21 cellular contexts compared by ENCODE assay signal in genomic region chr6:38187285-38187684, GRCh38.
DNase-seq lines count a peak whose midpoint lies in the region; ATAC-seq and TF ChIP-seq lines count a peak whose summit lies in the region.
"Had no signal": no experiment of that assay in that cellular context is flagged by ENCODE, and none has a peak within 500 bp of the region (broad histone marks: within the 10 kb centered on the region; RNA-seq: fewer than 3 reads in every experiment).

No MANE protein-coding gene starts in this region.

- DNase-seq in NCI-H82 (lab: John Stamatoyannopoulos, UW), result peak; percentile 33
- DNase-seq in NCI-H82 treated with DMSO at 0.1 percent for 48 hours (lab: John Stamatoyannopoulos, UW; ENCODE audit: unreplicated experiment), result no peak
- peak; percentile 7 for DNase-seq in stimulated activated CD8-positive, alpha-beta memory T cell treated with anti-CD3 and anti-CD28 coated beads, Interleukin-4, amount 100 ng/mL, for 48 hours
- DNase-seq: activated CD4-positive, alpha-beta memory T cell treated with anti-CD3 and anti-CD28 coated beads for 36 hours; activated T-cell treated with anti-CD3 and anti-CD28 coated beads, Interleukin-2, amount 50 U/mL, for 72 hours; dermis blood vessel endothelial cell; DMS 273 treated with DMSO at 0.1 percent for 48 hours; MG63; naive B cell; NCI-H146; NCI-H446 treated with DMSO at 0.1 percent for 48 hours; T-helper 1 cell; testis had no signal

- no peak for TF ChIP-seq POLR2A in gastroesophageal sphincter (IDR thresholded peaks at IDR 0.05)

- no peak for TF ChIP-seq EP300 in gastroesophageal sphincter (IDR thresholded peaks at IDR 0.05)

- H3K27ac Mint-ChIP-seq in activated T-helper 17 cell treated with anti-CD3 and anti-CD28 coated beads, Interleukin-2, amount 50 U/mL, for 72 hours, result peak overlapping the region; percentile 41
- H3K27ac Mint-ChIP-seq: activated CD4-positive, alpha-beta memory T cell treated with anti-CD3 and anti-CD28 coated beads for 36 hours; activated T-cell treated with anti-CD3 and anti-CD28 coated beads, Interleukin-2, amount 50 U/mL, for 72 hours had no signal

- WGBS in gastroesophageal sphincter (ENCODE audit: low coverage in 1 of 2), 2 donors, result 61 to 73% methylated on average over 6 to 8 of the region's 9 CpGs

- H3K36me3 ChIP-seq in iPS-18a (ENCODE audit: control insufficient read depth, low read depth, low read length), result no peaks in the 10 kb centered on the region
- peaks cover 0 to 3% of the 10 kb centered on the region in 2 donors for H3K36me3 ChIP-seq in gastroesophageal sphincter
- H3K36me3 ChIP-seq: MG63 had no signal

- H3K4me3 Mint-ChIP-seq in activated T-helper 17 cell treated with anti-CD3 and anti-CD28 coated beads, Interleukin-2, amount 50 U/mL, for 72 hours, result no peak overlapping the region
- H3K4me3 Mint-ChIP-seq: activated CD4-positive, alpha-beta memory T cell treated with anti-CD3 and anti-CD28 coated beads for 36 hours; activated T-cell treated with anti-CD3 and anti-CD28 coated beads, Interleukin-2, amount 50 U/mL, for 72 hours; naive B cell had no signal

- no peak overlapping the region for H3K4me3 ChIP-seq in iPS-18a (ENCODE audit: low read length)
- no peak overlapping the region for H3K4me3 ChIP-seq in gastroesophageal sphincter
- H3K4me3 ChIP-seq: BLaER1 treated with 17β-estradiol and CSF1 and Interleukin-3, amounts not matched to agents 10 nM and 100 nM; lung; MG63; testis had no signal

- H3K27me3 ChIP-seq in iPS-18a (ENCODE audit: control insufficient read depth, insufficient read depth, low read length) (no peaks in the 10 kb centered on the region), gastroesophageal sphincter (no peaks in the 10 kb centered on the region)
- H3K27me3 ChIP-seq: BLaER1 treated with 17β-estradiol and CSF1 and Interleukin-3, amounts not matched to agents 10 nM and 100 nM; MG63; testis had no signal

- no peak for ATAC-seq in activated T-helper 17 cell treated with anti-CD3 and anti-CD28 coated beads, Interleukin-2, amount 50 U/mL, for 72 hours (replicated peaks)
- no peak for ATAC-seq in HG02642 (IDR thresholded peaks at IDR 0.05; ENCODE audit: poor library complexity, unreplicated experiment)
- no peak for ATAC-seq in gastroesophageal sphincter
- ATAC-seq in GM21825 (IDR thresholded peaks at IDR 0.05; ENCODE audit: unreplicated experiment), result no peak
- ATAC-seq: activated naive CD4-positive, alpha-beta T cell treated with anti-CD3 and anti-CD28 coated beads, Interleukin-2, amount 50 U/mL, for 72 hours; activated T-cell treated with anti-CD3 and anti-CD28 coated beads, Interleukin-2, amount 50 U/mL, for 72 hours had no signal

- H3K27ac ChIP-seq in iPS-18a (ENCODE audit: low read length) (no peak overlapping the region), gastroesophageal sphincter (no peak overlapping the region)
- H3K27ac ChIP-seq: BLaER1 treated with 17β-estradiol and CSF1 and Interleukin-3, amounts not matched to agents 10 nM and 100 nM; testis had no signal

- H3K9me3 ChIP-seq in iPS-18a (ENCODE audit: control insufficient read depth, low read depth, low read length) (no peaks in the 10 kb centered on the region), gastroesophageal sphincter (no peaks in the 10 kb centered on the region)
- H3K9me3 ChIP-seq: BLaER1 treated with 17β-estradiol and CSF1 and Interleukin-3, amounts not matched to agents 10 nM and 100 nM; MG63; testis had no signal

- no peaks in the 10 kb centered on the region for H3K9me3 Mint-ChIP-seq in activated T-helper 17 cell treated with anti-CD3 and anti-CD28 coated beads, Interleukin-2, amount 50 U/mL, for 72 hours
- H3K9me3 Mint-ChIP-seq: activated CD4-positive, alpha-beta memory T cell treated with anti-CD3 and anti-CD28 coated beads for 36 hours; activated naive CD4-positive, alpha-beta T cell treated with anti-CD3 and anti-CD28 coated beads, Interleukin-2, amount 50 U/mL, for 72 hours; activated T-cell treated with anti-CD3 and anti-CD28 coated beads, Interleukin-2, amount 50 U/mL, for 72 hours; naive B cell had no signal

- no peak for TF ChIP-seq CTCF in gastroesophageal sphincter (IDR thresholded peaks at IDR 0.05)

- peaks cover 4% of the 10 kb centered on the region for H3K4me1 Mint-ChIP-seq in activated T-helper 17 cell treated with anti-CD3 and anti-CD28 coated beads, Interleukin-2, amount 50 U/mL, for 72 hours

- H3K27me3 Mint-ChIP-seq in activated T-helper 17 cell treated with anti-CD3 and anti-CD28 coated beads, Interleukin-2, amount 50 U/mL, for 72 hours, result no peaks in the 10 kb centered on the region
- H3K27me3 Mint-ChIP-seq: activated CD4-positive, alpha-beta memory T cell treated with anti-CD3 and anti-CD28 coated beads for 36 hours; naive B cell had no signal

- H3K9ac ChIP-seq in iPS-18a (ENCODE audit: low read length), result peak overlapping the region; percentile 8
- H3K9ac ChIP-seq: BLaER1 treated with 17β-estradiol and CSF1 and Interleukin-3, amounts not matched to agents 10 nM and 100 nM had no signal

- H3K4me1 ChIP-seq in iPS-18a (ENCODE audit: control insufficient read depth, low read depth, low read length), result peaks cover 20% of the 10 kb centered on the region
- H3K4me1 ChIP-seq in gastroesophageal sphincter, result no peaks in the 10 kb centered on the region
- H3K4me1 ChIP-seq: BLaER1 treated with 17β-estradiol and CSF1 and Interleukin-3, amounts not matched to agents 10 nM and 100 nM; testis had no signal

- H3K36me3 Mint-ChIP-seq in activated T-helper 17 cell treated with anti-CD3 and anti-CD28 coated beads, Interleukin-2, amount 50 U/mL, for 72 hours (ENCODE audit: low read depth), result peaks cover 10% of the 10 kb centered on the region
- H3K36me3 Mint-ChIP-seq: activated CD4-positive, alpha-beta memory T cell treated with anti-CD3 and anti-CD28 coated beads for 36 hours; activated naive CD4-positive, alpha-beta T cell treated with anti-CD3 and anti-CD28 coated beads, Interleukin-2, amount 50 U/mL, for 72 hours had no signal
